ENCODE assay signal across 1 cellular context in the genomic region with DNA sequence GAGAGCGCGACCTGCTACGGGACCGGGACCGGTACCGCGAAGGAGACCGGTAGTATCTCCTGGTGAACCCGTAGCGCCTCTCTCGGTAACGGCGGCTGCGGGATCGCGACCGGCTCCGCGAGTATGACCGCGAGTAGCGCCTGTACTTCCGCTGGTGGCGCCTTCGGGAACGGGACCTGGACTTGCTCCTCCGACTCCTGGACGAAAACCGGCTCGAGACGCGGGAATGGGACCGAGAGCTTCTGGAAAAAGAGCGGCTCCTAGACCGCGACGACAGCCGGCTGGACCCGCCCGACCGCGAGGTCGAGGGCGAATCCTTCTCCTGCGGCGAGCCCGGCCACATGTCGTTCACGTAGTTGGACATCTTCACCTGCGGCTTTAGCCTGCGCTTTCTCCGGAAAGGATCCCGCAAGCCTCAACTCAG.
TF ChIP-seq lines count a peak whose summit lies in the region.

No MANE protein-coding gene starts in this region.

TF ChIP-seq in K562, 482 proteins besides CTCF, POLR2A, EP300 and RAD21 (continues in another document):
- TF ChIP-seq, protein P1, sequence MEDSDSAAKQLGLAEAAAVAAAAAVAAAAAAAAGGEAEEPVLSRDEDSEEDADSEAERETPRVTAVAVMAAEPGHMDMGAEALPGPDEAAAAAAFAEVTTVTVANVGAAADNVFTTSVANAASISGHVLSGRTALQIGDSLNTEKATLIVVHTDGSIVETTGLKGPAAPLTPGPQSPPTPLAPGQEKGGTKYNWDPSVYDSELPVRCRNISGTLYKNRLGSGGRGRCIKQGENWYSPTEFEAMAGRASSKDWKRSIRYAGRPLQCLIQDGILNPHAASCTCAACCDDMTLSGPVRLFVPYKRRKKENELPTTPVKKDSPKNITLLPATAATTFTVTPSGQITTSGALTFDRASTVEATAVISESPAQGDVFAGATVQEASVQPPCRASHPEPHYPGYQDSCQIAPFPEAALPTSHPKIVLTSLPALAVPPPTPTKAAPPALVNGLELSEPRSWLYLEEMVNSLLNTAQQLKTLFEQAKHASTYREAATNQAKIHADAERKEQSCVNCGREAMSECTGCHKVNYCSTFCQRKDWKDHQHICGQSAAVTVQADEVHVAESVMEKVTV (CRISPR knock-in tag; IDR thresholded peaks at IDR 0.05), result no peak
- TF ChIP-seq, protein P2, sequence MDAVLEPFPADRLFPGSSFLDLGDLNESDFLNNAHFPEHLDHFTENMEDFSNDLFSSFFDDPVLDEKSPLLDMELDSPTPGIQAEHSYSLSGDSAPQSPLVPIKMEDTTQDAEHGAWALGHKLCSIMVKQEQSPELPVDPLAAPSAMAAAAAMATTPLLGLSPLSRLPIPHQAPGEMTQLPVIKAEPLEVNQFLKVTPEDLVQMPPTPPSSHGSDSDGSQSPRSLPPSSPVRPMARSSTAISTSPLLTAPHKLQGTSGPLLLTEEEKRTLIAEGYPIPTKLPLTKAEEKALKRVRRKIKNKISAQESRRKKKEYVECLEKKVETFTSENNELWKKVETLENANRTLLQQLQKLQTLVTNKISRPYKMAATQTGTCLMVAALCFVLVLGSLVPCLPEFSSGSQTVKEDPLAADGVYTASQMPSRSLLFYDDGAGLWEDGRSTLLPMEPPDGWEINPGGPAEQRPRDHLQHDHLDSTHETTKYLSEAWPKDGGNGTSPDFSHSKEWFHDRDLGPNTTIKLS (IDR thresholded peaks at IDR 0.05; ENCODE audit: borderline replicate concordance, low read depth), result no peak
- TF ChIP-seq, protein P3, sequence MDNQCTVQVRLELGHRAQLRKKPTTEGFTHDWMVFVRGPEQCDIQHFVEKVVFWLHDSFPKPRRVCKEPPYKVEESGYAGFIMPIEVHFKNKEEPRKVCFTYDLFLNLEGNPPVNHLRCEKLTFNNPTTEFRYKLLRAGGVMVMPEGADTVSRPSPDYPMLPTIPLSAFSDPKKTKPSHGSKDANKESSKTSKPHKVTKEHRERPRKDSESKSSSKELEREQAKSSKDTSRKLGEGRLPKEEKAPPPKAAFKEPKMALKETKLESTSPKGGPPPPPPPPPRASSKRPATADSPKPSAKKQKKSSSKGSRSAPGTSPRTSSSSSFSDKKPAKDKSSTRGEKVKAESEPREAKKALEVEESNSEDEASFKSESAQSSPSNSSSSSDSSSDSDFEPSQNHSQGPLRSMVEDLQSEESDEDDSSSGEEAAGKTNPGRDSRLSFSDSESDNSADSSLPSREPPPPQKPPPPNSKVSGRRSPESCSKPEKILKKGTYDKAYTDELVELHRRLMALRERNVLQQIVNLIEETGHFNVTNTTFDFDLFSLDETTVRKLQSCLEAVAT (IDR thresholded peaks at IDR 0.05), result peak in 1 of 2 experiments; percentile 28; a peak in 1 of 4 replicates
- TF ChIP-seq TBL1XR1 (IDR thresholded peaks at IDR 0.05; ENCODE audit: low read length in 2 of 2), result peak in 1 of 2 experiments; percentile 55; a peak in 1 of 4 replicates
- TF ChIP-seq CREM (IDR thresholded peaks at IDR 0.05; ENCODE audit: low read depth), result no peak
- TF ChIP-seq ZNF586 (CRISPR knock-in tag; conservative IDR thresholded peaks at IDR 0.05), result no peak
- peak; percentile 39; the same call in 1 of the 2 replicates for TF ChIP-seq CBFB (CRISPR knock-in tag; IDR thresholded peaks at IDR 0.05)
- no peak for TF ChIP-seq TEAD4 (IDR thresholded peaks at IDR 0.05; ENCODE audit: low read length)
- TF ChIP-seq TEAD4 (CRISPR knock-in tag; IDR thresholded peaks at IDR 0.05; ENCODE audit: borderline replicate concordance), result 0 out of 2 replicates have a peak, but pooled peaks have one; percentile 67
- TF ChIP-seq, protein P4, sequence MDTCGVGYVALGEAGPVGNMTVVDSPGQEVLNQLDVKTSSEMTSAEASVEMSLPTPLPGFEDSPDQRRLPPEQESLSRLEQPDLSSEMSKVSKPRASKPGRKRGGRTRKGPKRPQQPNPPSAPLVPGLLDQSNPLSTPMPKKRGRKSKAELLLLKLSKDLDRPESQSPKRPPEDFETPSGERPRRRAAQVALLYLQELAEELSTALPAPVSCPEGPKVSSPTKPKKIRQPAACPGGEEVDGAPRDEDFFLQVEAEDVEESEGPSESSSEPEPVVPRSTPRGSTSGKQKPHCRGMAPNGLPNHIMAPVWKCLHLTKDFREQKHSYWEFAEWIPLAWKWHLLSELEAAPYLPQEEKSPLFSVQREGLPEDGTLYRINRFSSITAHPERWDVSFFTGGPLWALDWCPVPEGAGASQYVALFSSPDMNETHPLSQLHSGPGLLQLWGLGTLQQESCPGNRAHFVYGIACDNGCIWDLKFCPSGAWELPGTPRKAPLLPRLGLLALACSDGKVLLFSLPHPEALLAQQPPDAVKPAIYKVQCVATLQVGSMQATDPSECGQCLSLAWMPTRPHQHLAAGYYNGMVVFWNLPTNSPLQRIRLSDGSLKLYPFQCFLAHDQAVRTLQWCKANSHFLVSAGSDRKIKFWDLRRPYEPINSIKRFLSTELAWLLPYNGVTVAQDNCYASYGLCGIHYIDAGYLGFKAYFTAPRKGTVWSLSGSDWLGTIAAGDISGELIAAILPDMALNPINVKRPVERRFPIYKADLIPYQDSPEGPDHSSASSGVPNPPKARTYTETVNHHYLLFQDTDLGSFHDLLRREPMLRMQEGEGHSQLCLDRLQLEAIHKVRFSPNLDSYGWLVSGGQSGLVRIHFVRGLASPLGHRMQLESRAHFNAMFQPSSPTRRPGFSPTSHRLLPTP (IDR thresholded peaks at IDR 0.05; ENCODE audit: borderline replicate concordance, extremely low read depth, insufficient read length), result no peak
- TF ChIP-seq RCOR1 (IDR thresholded peaks at IDR 0.05; ENCODE audit: borderline replicate concordance in 1 of 2, low read depth in 2 of 2, low read length in 2 of 2), result no peak
- TF ChIP-seq RBBP5 (IDR thresholded peaks at IDR 0.05; ENCODE audit: borderline replicate concordance, insufficient read depth, low read length, poor library complexity, severe bottlenecking), result peak; percentile 92
- no peak; a peak in 1 of 4 replicates for TF ChIP-seq HDAC1 (IDR thresholded peaks at IDR 0.05)
- TF ChIP-seq ZC3H11A (IDR thresholded peaks at IDR 0.05; ENCODE audit: low read depth, low read length), result no peak
- TF ChIP-seq HLTF (IDR thresholded peaks at IDR 0.05), result peak; percentile 80; the same call in 1 of the 2 replicates
- TF ChIP-seq, protein P5, sequence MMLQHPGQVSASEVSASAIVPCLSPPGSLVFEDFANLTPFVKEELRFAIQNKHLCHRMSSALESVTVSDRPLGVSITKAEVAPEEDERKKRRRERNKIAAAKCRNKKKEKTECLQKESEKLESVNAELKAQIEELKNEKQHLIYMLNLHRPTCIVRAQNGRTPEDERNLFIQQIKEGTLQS (IDR thresholded peaks at IDR 0.05), result no peak
- TF ChIP-seq, protein P5 (CRISPR knock-in tag; conservative IDR thresholded peaks at IDR 0.05), result peak; percentile 19; the same call in 1 of the 2 replicates
- TF ChIP-seq FIP1L1 (IDR thresholded peaks at IDR 0.05; ENCODE audit: low read depth, low read length, poor library complexity, severe bottlenecking), result peak; percentile 93
- TF ChIP-seq, protein P6, sequence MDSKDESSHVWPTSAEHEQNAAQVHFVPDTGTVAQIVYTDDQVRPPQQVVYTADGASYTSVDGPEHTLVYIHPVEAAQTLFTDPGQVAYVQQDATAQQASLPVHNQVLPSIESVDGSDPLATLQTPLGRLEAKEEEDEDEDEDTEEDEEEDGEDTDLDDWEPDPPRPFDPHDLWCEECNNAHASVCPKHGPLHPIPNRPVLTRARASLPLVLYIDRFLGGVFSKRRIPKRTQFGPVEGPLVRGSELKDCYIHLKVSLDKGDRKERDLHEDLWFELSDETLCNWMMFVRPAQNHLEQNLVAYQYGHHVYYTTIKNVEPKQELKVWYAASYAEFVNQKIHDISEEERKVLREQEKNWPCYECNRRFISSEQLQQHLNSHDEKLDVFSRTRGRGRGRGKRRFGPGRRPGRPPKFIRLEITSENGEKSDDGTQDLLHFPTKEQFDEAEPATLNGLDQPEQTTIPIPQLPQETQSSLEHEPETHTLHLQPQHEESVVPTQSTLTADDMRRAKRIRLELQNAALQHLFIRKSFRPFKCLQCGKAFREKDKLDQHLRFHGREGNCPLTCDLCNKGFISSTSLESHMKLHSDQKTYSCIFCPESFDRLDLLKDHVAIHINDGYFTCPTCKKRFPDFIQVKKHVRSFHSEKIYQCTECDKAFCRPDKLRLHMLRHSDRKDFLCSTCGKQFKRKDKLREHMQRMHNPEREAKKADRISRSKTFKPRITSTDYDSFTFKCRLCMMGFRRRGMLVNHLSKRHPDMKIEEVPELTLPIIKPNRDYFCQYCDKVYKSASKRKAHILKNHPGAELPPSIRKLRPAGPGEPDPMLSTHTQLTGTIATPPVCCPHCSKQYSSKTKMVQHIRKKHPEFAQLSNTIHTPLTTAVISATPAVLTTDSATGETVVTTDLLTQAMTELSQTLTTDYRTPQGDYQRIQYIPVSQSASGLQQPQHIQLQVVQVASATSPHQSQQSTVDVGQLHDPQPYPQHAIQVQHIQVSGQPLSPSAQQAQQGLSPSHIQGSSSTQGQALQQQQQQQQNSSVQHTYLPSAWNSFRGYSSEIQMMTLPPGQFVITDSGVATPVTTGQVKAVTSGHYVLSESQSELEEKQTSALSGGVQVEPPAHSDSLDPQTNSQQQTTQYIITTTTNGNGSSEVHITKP (IDR thresholded peaks at IDR 0.05; ENCODE audit: partially characterized antibody), result peak; percentile 16
- TF ChIP-seq FOSL1 (tag; conservative IDR thresholded peaks at IDR 0.05), result 0 out of 2 replicates have a peak, but pooled peaks have one; percentile 12
- TF ChIP-seq, protein P7, sequence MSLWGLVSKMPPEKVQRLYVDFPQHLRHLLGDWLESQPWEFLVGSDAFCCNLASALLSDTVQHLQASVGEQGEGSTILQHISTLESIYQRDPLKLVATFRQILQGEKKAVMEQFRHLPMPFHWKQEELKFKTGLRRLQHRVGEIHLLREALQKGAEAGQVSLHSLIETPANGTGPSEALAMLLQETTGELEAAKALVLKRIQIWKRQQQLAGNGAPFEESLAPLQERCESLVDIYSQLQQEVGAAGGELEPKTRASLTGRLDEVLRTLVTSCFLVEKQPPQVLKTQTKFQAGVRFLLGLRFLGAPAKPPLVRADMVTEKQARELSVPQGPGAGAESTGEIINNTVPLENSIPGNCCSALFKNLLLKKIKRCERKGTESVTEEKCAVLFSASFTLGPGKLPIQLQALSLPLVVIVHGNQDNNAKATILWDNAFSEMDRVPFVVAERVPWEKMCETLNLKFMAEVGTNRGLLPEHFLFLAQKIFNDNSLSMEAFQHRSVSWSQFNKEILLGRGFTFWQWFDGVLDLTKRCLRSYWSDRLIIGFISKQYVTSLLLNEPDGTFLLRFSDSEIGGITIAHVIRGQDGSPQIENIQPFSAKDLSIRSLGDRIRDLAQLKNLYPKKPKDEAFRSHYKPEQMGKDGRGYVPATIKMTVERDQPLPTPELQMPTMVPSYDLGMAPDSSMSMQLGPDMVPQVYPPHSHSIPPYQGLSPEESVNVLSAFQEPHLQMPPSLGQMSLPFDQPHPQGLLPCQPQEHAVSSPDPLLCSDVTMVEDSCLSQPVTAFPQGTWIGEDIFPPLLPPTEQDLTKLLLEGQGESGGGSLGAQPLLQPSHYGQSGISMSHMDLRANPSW (CRISPR knock-in tag; IDR thresholded peaks at IDR 0.05), result peak; percentile 81; the same call in 1 of the 2 replicates
- TF ChIP-seq ZNF282 (CRISPR knock-in tag; IDR thresholded peaks at IDR 0.05), result 0 out of 2 replicates have a peak, but pooled peaks have one; percentile 26
- TF ChIP-seq HNRNPLL (IDR thresholded peaks at IDR 0.05; ENCODE audit: low read depth, low read length, poor library complexity, severe bottlenecking), result peak; percentile 96
- TF ChIP-seq TEAD1 (CRISPR knock-in tag; IDR thresholded peaks at IDR 0.05), result 0 out of 4 replicates have a peak, but pooled peaks of 1 of the 2 experiments have one; percentile 30
- TF ChIP-seq KAT7 (CRISPR knock-in tag; IDR thresholded peaks at IDR 0.05; ENCODE audit: borderline replicate concordance), result peak; percentile 3; the same call in 1 of the 2 replicates
- TF ChIP-seq, protein P8, sequence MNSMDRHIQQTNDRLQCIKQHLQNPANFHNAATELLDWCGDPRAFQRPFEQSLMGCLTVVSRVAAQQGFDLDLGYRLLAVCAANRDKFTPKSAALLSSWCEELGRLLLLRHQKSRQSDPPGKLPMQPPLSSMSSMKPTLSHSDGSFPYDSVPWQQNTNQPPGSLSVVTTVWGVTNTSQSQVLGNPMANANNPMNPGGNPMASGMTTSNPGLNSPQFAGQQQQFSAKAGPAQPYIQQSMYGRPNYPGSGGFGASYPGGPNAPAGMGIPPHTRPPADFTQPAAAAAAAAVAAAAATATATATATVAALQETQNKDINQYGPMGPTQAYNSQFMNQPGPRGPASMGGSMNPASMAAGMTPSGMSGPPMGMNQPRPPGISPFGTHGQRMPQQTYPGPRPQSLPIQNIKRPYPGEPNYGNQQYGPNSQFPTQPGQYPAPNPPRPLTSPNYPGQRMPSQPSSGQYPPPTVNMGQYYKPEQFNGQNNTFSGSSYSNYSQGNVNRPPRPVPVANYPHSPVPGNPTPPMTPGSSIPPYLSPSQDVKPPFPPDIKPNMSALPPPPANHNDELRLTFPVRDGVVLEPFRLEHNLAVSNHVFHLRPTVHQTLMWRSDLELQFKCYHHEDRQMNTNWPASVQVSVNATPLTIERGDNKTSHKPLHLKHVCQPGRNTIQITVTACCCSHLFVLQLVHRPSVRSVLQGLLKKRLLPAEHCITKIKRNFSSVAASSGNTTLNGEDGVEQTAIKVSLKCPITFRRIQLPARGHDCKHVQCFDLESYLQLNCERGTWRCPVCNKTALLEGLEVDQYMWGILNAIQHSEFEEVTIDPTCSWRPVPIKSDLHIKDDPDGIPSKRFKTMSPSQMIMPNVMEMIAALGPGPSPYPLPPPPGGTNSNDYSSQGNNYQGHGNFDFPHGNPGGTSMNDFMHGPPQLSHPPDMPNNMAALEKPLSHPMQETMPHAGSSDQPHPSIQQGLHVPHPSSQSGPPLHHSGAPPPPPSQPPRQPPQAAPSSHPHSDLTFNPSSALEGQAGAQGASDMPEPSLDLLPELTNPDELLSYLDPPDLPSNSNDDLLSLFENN (IDR thresholded peaks at IDR 0.05; ENCODE audit: low read depth in 2 of 2, low read length in 2 of 2), result no peak
- no peak for TF ChIP-seq PHF21A (IDR thresholded peaks at IDR 0.05; ENCODE audit: borderline replicate concordance, low read depth)
- TF ChIP-seq EZH2 (IDR thresholded peaks at IDR 0.05; ENCODE audit: borderline replicate concordance, low read depth, low read length), result no peak
- TF ChIP-seq, protein P9, sequence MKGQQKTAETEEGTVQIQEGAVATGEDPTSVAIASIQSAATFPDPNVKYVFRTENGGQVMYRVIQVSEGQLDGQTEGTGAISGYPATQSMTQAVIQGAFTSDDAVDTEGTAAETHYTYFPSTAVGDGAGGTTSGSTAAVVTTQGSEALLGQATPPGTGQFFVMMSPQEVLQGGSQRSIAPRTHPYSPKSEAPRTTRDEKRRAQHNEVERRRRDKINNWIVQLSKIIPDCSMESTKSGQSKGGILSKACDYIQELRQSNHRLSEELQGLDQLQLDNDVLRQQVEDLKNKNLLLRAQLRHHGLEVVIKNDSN (CRISPR knock-in tag; IDR thresholded peaks at IDR 0.05), result 0 out of 2 replicates have a peak, but pooled peaks have one; percentile 8
- no peak for TF ChIP-seq YBX1 (IDR thresholded peaks at IDR 0.05)
- TF ChIP-seq, protein P10, sequence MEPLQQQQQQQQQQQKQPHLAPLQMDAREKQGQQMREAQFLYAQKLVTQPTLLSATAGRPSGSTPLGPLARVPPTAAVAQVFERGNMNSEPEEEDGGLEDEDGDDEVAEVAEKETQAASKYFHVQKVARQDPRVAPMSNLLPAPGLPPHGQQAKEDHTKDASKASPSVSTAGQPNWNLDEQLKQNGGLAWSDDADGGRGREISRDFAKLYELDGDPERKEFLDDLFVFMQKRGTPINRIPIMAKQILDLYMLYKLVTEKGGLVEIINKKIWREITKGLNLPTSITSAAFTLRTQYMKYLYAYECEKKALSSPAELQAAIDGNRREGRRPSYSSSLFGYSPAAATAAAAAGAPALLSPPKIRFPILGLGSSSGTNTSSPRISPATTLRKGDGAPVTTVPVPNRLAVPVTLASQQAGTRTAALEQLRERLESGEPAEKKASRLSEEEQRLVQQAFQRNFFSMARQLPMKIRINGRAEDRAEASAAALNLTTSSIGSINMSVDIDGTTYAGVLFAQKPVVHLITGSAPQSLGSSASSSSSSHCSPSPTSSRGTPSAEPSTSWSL (CRISPR knock-in tag; IDR thresholded peaks at IDR 0.05; ENCODE audit: borderline replicate concordance), result no peak
